1 cellular context compared by ENCODE assay signal in the genomic region with DNA sequence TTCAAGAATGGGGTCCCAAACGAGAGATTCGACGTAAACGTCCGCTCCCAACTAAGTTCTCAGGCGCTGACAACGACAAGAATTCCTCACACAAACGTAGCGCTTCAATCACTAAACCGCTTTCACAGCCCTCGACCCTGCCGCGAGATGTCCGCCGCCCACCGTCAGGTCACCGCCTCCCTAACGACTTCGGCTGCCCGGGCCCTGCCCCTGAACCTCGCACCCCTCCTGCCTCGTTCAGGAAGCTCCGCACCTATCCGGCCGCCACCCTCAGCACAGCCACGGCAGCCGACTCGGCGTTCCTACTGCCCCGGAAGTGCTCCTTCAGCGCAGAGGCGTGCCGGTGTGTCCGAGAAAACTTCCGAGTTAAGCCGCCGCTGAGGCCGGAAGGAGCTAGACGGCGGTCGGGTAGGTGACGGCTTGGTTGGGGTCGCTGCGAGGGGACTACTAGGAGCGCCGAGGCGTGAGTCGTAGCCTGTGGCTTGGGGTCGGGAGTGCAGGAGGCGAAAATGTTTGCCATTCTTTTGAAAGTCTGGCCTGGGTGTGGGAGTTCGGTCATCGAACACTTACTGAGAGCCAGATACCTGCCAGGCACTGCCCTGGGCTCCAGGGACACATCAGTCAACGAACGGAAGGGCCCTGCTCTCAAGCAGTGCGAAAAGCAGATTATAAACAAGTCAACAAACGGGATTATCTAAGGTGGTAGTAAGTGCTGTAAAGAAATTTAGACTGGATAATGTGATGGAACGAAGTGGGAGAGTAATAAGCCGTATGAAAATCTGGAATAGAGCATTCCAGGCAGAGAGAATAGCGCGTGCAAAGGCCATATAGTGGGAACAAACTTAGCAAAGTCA.
TF ChIP-seq lines count a peak whose summit lies in the region.

Gene FAM114A2, minus strand, starts transcription at position 307 of the 854 bp plus-strand sequence. CDS start 3,957 bp downstream, outside the sequence.
Gene MFAP3, plus strand, starts transcription at position 364 of the 854 bp plus-strand sequence. CDS start 10,756 bp downstream, outside the sequence.

TF ChIP-seq in HepG2, 621 proteins besides CTCF, POLR2A, EP300 and RAD21 (continued from another document and continues in another):
- TF ChIP-seq, protein P1, sequence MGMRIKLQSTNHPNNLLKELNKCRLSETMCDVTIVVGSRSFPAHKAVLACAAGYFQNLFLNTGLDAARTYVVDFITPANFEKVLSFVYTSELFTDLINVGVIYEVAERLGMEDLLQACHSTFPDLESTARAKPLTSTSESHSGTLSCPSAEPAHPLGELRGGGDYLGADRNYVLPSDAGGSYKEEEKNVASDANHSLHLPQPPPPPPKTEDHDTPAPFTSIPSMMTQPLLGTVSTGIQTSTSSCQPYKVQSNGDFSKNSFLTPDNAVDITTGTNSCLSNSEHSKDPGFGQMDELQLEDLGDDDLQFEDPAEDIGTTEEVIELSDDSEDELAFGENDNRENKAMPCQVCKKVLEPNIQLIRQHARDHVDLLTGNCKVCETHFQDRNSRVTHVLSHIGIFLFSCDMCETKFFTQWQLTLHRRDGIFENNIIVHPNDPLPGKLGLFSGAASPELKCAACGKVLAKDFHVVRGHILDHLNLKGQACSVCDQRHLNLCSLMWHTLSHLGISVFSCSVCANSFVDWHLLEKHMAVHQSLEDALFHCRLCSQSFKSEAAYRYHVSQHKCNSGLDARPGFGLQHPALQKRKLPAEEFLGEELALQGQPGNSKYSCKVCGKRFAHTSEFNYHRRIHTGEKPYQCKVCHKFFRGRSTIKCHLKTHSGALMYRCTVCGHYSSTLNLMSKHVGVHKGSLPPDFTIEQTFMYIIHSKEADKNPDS (CRISPR knock-in tag; IDR thresholded peaks at IDR 0.05): no peak
- TF ChIP-seq ZNF768 (CRISPR knock-in tag; IDR thresholded peaks at IDR 0.05): peak; percentile 64; the same call in 1 of the 2 replicates
- no peak for TF ChIP-seq CENPT (CRISPR knock-in tag; IDR thresholded peaks at IDR 0.05; ENCODE audit: low read depth)
- no peak; the same call in 1 of the 2 replicates for TF ChIP-seq AFF4 (CRISPR knock-in tag; IDR thresholded peaks at IDR 0.05)
- 0 out of 2 replicates have a peak, but pooled peaks have one; percentile 69 for TF ChIP-seq DNMT3B (CRISPR knock-in tag; conservative IDR thresholded peaks at IDR 0.05)
- TF ChIP-seq, protein P2, sequence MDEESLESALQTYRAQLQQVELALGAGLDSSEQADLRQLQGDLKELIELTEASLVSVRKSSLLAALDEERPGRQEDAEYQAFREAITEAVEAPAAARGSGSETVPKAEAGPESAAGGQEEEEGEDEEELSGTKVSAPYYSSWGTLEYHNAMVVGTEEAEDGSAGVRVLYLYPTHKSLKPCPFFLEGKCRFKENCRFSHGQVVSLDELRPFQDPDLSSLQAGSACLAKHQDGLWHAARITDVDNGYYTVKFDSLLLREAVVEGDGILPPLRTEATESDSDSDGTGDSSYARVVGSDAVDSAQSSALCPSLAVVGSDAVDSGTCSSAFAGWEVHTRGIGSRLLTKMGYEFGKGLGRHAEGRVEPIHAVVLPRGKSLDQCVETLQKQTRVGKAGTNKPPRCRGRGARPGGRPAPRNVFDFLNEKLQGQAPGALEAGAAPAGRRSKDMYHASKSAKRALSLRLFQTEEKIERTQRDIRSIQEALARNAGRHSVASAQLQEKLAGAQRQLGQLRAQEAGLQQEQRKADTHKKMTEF (CRISPR knock-in tag; IDR thresholded peaks at IDR 0.05): peak; percentile 86
- TF ChIP-seq SMARCC2 (IDR thresholded peaks at IDR 0.05): no peak
- TF ChIP-seq ZBTB20 (CRISPR knock-in tag; IDR thresholded peaks at IDR 0.05; ENCODE audit: borderline replicate concordance, low read depth): peak; percentile 80; the same call in 1 of the 2 replicates
- peak; percentile 98 for TF ChIP-seq ZNF205 (CRISPR knock-in tag; IDR thresholded peaks at IDR 0.05)
- TF ChIP-seq ZSCAN21 (CRISPR knock-in tag; IDR thresholded peaks at IDR 0.05; ENCODE audit: borderline replicate concordance): no peak; the same call in 1 of the 2 replicates
- TF ChIP-seq, protein P3, sequence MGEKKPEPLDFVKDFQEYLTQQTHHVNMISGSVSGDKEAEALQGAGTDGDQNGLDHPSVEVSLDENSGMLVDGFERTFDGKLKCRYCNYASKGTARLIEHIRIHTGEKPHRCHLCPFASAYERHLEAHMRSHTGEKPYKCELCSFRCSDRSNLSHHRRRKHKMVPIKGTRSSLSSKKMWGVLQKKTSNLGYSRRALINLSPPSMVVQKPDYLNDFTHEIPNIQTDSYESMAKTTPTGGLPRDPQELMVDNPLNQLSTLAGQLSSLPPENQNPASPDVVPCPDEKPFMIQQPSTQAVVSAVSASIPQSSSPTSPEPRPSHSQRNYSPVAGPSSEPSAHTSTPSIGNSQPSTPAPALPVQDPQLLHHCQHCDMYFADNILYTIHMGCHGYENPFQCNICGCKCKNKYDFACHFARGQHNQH (CRISPR knock-in tag; IDR thresholded peaks at IDR 0.05): peak; percentile 57; the same call in 1 of the 2 replicates
- no peak for TF ChIP-seq LRRFIP1 (CRISPR knock-in tag; conservative IDR thresholded peaks at IDR 0.05)
- TF ChIP-seq ZNF510 (CRISPR knock-in tag; IDR thresholded peaks at IDR 0.05; ENCODE audit: low read depth): peak; percentile 92; the same call in 1 of the 2 replicates
- peak; percentile 81; the same call in 1 of the 2 replicates for TF ChIP-seq ZNF607 (CRISPR knock-in tag; IDR thresholded peaks at IDR 0.05; ENCODE audit: borderline replicate concordance)
- TF ChIP-seq RFX1 (IDR thresholded peaks at IDR 0.05): no peak
- no peak for TF ChIP-seq ZNF263 (CRISPR knock-in tag; IDR thresholded peaks at IDR 0.05)
- no peak for TF ChIP-seq IKZF1 (IDR thresholded peaks at IDR 0.05)
- no peak for TF ChIP-seq ZNF446 (CRISPR knock-in tag; IDR thresholded peaks at IDR 0.05)
- TF ChIP-seq KDM3A (CRISPR knock-in tag; IDR thresholded peaks at IDR 0.05; ENCODE audit: low read depth): peak; percentile 76; the same call in 1 of the 2 replicates
- TF ChIP-seq SIN3A (IDR thresholded peaks at IDR 0.05; ENCODE audit: borderline replicate concordance, low read depth, low read length): peak; percentile 84; the same call in 1 of the 2 replicates
- TF ChIP-seq ZNF431 (CRISPR knock-in tag; IDR thresholded peaks at IDR 0.05; ENCODE audit: borderline replicate concordance, low read depth): no peak
- TF ChIP-seq ELF1 (CRISPR knock-in tag; IDR thresholded peaks at IDR 0.05): peak; percentile 98
- peak; percentile 92 for TF ChIP-seq ATF7-NPFF (CRISPR knock-in tag; IDR thresholded peaks at IDR 0.05; ENCODE audit: low read depth)
- no peak for TF ChIP-seq ZNF101 (CRISPR knock-in tag; IDR thresholded peaks at IDR 0.05; ENCODE audit: borderline replicate concordance, low read depth)
- TF ChIP-seq SUZ12 (IDR thresholded peaks at IDR 0.05; ENCODE audit: low read depth, low read length): no peak
- no peak for TF ChIP-seq ZNF503 (CRISPR knock-in tag; IDR thresholded peaks at IDR 0.05)
- TF ChIP-seq NBN (conservative IDR thresholded peaks at IDR 0.05): no peak
- no peak for TF ChIP-seq NFIB (CRISPR knock-in tag; IDR thresholded peaks at IDR 0.05; ENCODE audit: borderline replicate concordance)
- TF ChIP-seq RBM22 (optimal IDR thresholded peaks at IDR 0.05; ENCODE audit: low read length): no peak
- peak; percentile 26 for TF ChIP-seq JARID2 (CRISPR knock-in tag; IDR thresholded peaks at IDR 0.05; ENCODE audit: insufficient replicate concordance)
- TF ChIP-seq ZNF543 (CRISPR knock-in tag; IDR thresholded peaks at IDR 0.05): peak; percentile 74
- TF ChIP-seq SAFB2 (CRISPR knock-in tag; IDR thresholded peaks at IDR 0.05; ENCODE audit: borderline replicate concordance, low read depth): peak; percentile 80
- TF ChIP-seq, protein P4, sequence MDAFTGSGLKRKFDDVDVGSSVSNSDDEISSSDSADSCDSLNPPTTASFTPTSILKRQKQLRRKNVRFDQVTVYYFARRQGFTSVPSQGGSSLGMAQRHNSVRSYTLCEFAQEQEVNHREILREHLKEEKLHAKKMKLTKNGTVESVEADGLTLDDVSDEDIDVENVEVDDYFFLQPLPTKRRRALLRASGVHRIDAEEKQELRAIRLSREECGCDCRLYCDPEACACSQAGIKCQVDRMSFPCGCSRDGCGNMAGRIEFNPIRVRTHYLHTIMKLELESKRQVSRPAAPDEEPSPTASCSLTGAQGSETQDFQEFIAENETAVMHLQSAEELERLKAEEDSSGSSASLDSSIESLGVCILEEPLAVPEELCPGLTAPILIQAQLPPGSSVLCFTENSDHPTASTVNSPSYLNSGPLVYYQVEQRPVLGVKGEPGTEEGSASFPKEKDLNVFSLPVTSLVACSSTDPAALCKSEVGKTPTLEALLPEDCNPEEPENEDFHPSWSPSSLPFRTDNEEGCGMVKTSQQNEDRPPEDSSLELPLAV (CRISPR knock-in tag; conservative IDR thresholded peaks at IDR 0.05; ENCODE audit: low read depth): no peak
- 0 out of 2 replicates have a peak, but pooled peaks have one; percentile 66 for TF ChIP-seq ZNF138 (CRISPR knock-in tag; IDR thresholded peaks at IDR 0.05; ENCODE audit: low read depth)
- TF ChIP-seq FOXK1 (CRISPR knock-in tag; IDR thresholded peaks at IDR 0.05; ENCODE audit: borderline replicate concordance, low read depth): peak; percentile 93
- no peak for TF ChIP-seq ZNF720 (CRISPR knock-in tag; IDR thresholded peaks at IDR 0.05)
- peak; percentile 97 for TF ChIP-seq YEATS2 (CRISPR knock-in tag; IDR thresholded peaks at IDR 0.05; ENCODE audit: borderline replicate concordance)
- TF ChIP-seq GFI1 (CRISPR knock-in tag; IDR thresholded peaks at IDR 0.05; ENCODE audit: borderline replicate concordance): no peak
- TF ChIP-seq RARA (CRISPR knock-in tag; IDR thresholded peaks at IDR 0.05): 0 out of 2 replicates have a peak, but pooled peaks have one; percentile 32
- TF ChIP-seq ZNF883 (CRISPR knock-in tag; IDR thresholded peaks at IDR 0.05; ENCODE audit: not compliant biosample characterization): peak; percentile 90
- peak; percentile 95 for TF ChIP-seq PHF8 (CRISPR knock-in tag; IDR thresholded peaks at IDR 0.05)
- TF ChIP-seq GATAD1 (CRISPR knock-in tag; IDR thresholded peaks at IDR 0.05): peak; percentile 96
- peak; percentile 94 for TF ChIP-seq ZNF772 (CRISPR knock-in tag; IDR thresholded peaks at IDR 0.05)
- TF ChIP-seq, protein P5, sequence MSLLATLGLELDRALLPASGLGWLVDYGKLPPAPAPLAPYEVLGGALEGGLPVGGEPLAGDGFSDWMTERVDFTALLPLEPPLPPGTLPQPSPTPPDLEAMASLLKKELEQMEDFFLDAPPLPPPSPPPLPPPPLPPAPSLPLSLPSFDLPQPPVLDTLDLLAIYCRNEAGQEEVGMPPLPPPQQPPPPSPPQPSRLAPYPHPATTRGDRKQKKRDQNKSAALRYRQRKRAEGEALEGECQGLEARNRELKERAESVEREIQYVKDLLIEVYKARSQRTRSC (CRISPR knock-in tag; IDR thresholded peaks at IDR 0.05; ENCODE audit: low read depth): 0 out of 2 replicates have a peak, but pooled peaks have one; percentile 84
- no peak for TF ChIP-seq MAFG (CRISPR knock-in tag; IDR thresholded peaks at IDR 0.05)
- no peak for TF ChIP-seq MAF1 (CRISPR knock-in tag; IDR thresholded peaks at IDR 0.05; ENCODE audit: borderline replicate concordance)
- TF ChIP-seq ATAD3A (CRISPR knock-in tag; IDR thresholded peaks at IDR 0.05): no peak
- TF ChIP-seq ZNF333 (CRISPR knock-in tag; IDR thresholded peaks at IDR 0.05; ENCODE audit: borderline replicate concordance): no peak
- peak; percentile 76 for TF ChIP-seq PHF21A (CRISPR knock-in tag; IDR thresholded peaks at IDR 0.05)
